ENCODE assay signal across 18 cellular contexts in genomic region chr1:229853751-229854150, GRCh38.
DNase-seq lines count a peak whose midpoint lies in the region; ATAC-seq and TF ChIP-seq lines count a peak whose summit lies in the region.
"Had no signal": no experiment of that assay in that cellular context is flagged by ENCODE, and none has a peak within 500 bp of the region (broad histone marks: within the 10 kb centered on the region; RNA-seq: fewer than 3 reads in every experiment).

No MANE protein-coding gene starts in this region.

- peak; percentile 31 for DNase-seq in natural killer cell treated with Interleukin-12 subunit alpha and Interleukin-12 subunit beta and Interleukin-15 and Interleukin-18, amount 100 ng/mL, for 72 hours (ENCODE audit: low spot score)
- DNase-seq in natural killer cell, result no peak
- DNase-seq in NCI-H69 (lab: John Stamatoyannopoulos, UW), result peak; percentile 52
- DNase-seq: Calu3; CD8-positive, alpha-beta T cell; DMS53; DND-41; EL; HCEC 1CT; HFFc6; KBM-7 had no signal

- H3K4me3 Mint-ChIP-seq in natural killer cell treated with Interleukin-12 subunit alpha and Interleukin-12 subunit beta and Interleukin-15 and Interleukin-18, amount 100 ng/mL, for 72 hours, result no peak overlapping the region
- H3K4me3 Mint-ChIP-seq in natural killer cell, result no peak overlapping the region
- no peak overlapping the region for H3K4me3 Mint-ChIP-seq in stimulated activated memory B cell treated with anti-CD40 and anti-IgM and Interleukin-4, amounts not matched to agents 10 μg/mL and 1 μg/mL and 100 μg/mL, for 72 hours
- no peak overlapping the region for H3K4me3 Mint-ChIP-seq in activated T-helper 17 cell treated with anti-CD3 and anti-CD28 coated beads, Interleukin-2, amount 50 U/mL, for 72 hours
- H3K4me3 Mint-ChIP-seq: CD8-positive, alpha-beta T cell; HFFc6 had no signal

- no peak overlapping the region for H3K27ac Mint-ChIP-seq in natural killer cell treated with Interleukin-12 subunit alpha and Interleukin-12 subunit beta and Interleukin-15 and Interleukin-18, amount 100 ng/mL, for 72 hours
- H3K27ac Mint-ChIP-seq in natural killer cell, result no peak overlapping the region
- H3K27ac Mint-ChIP-seq in stimulated activated memory B cell treated with anti-CD40 and anti-IgM and Interleukin-4, amounts not matched to agents 10 μg/mL and 1 μg/mL and 100 μg/mL, for 72 hours, result peak overlapping the region; percentile 99
- H3K27ac Mint-ChIP-seq in activated T-helper 17 cell treated with anti-CD3 and anti-CD28 coated beads, Interleukin-2, amount 50 U/mL, for 72 hours, result no peak overlapping the region
- H3K27ac Mint-ChIP-seq: CD8-positive, alpha-beta T cell; HFFc6; IgD-negative memory B cell had no signal

- H3K4me1 Mint-ChIP-seq in natural killer cell treated with Interleukin-12 subunit alpha and Interleukin-12 subunit beta and Interleukin-15 and Interleukin-18, amount 100 ng/mL, for 72 hours (ENCODE audit: low read depth in 2 of 2), result peaks cover 6% of the 10 kb centered on the region in 2 donors
- peaks cover 8% of the 10 kb centered on the region in 2 donors for H3K4me1 Mint-ChIP-seq in natural killer cell
- peaks cover 26% of the 10 kb centered on the region for H3K4me1 Mint-ChIP-seq in stimulated activated memory B cell treated with anti-CD40 and anti-IgM and Interleukin-4, amounts not matched to agents 10 μg/mL and 1 μg/mL and 100 μg/mL, for 72 hours
- H3K4me1 Mint-ChIP-seq in activated T-helper 17 cell treated with anti-CD3 and anti-CD28 coated beads, Interleukin-2, amount 50 U/mL, for 72 hours, result no peaks in the 10 kb centered on the region

- no peaks in the 10 kb centered on the region for H3K9me3 Mint-ChIP-seq in natural killer cell treated with Interleukin-12 subunit alpha and Interleukin-12 subunit beta and Interleukin-15 and Interleukin-18, amount 100 ng/mL, for 72 hours
- H3K9me3 Mint-ChIP-seq in natural killer cell, result no peaks in the 10 kb centered on the region
- H3K9me3 Mint-ChIP-seq in stimulated activated memory B cell treated with anti-CD40 and anti-IgM and Interleukin-4, amounts not matched to agents 10 μg/mL and 1 μg/mL and 100 μg/mL, for 72 hours, result peaks cover 3% of the 10 kb centered on the region
- no peaks in the 10 kb centered on the region for H3K9me3 Mint-ChIP-seq in activated T-helper 17 cell treated with anti-CD3 and anti-CD28 coated beads, Interleukin-2, amount 50 U/mL, for 72 hours
- H3K9me3 Mint-ChIP-seq: CD8-positive, alpha-beta T cell; HFFc6; IgD-negative memory B cell had no signal

- TF ChIP-seq CTCF in natural killer cell (IDR thresholded peaks at IDR 0.05), result no peak

- ATAC-seq in natural killer cell treated with Interleukin-12 subunit alpha and Interleukin-12 subunit beta and Interleukin-15 and Interleukin-18, amount 100 ng/mL, for 72 hours, result no peak
- ATAC-seq in natural killer cell (no peak), GM18909 (IDR thresholded peaks at IDR 0.05; ENCODE audit: poor library complexity, unreplicated experiment) (no peak)
- ATAC-seq in stimulated activated memory B cell treated with anti-CD40 and anti-IgM and Interleukin-4, amounts not matched to agents 10 μg/mL and 1 μg/mL and 100 μg/mL, for 72 hours, result no peak
- no peak for ATAC-seq in activated T-helper 17 cell treated with anti-CD3 and anti-CD28 coated beads, Interleukin-2, amount 50 U/mL, for 72 hours (replicated peaks)
- ATAC-seq: A549; CD8-positive, alpha-beta T cell; GM12878; HepG2 had no signal

- intact Hi-C loops in natural killer cell (cut with micrococcal nuclease), result no loop called here

- no peaks in the 10 kb centered on the region for H3K36me3 Mint-ChIP-seq in natural killer cell treated with Interleukin-12 subunit alpha and Interleukin-12 subunit beta and Interleukin-15 and Interleukin-18, amount 100 ng/mL, for 72 hours
- no peaks in the 10 kb centered on the region for H3K36me3 Mint-ChIP-seq in natural killer cell
- H3K36me3 Mint-ChIP-seq in stimulated activated memory B cell treated with anti-CD40 and anti-IgM and Interleukin-4, amounts not matched to agents 10 μg/mL and 1 μg/mL and 100 μg/mL, for 72 hours, result no peaks in the 10 kb centered on the region
- H3K36me3 Mint-ChIP-seq in activated T-helper 17 cell treated with anti-CD3 and anti-CD28 coated beads, Interleukin-2, amount 50 U/mL, for 72 hours (ENCODE audit: low read depth), result no peaks in the 10 kb centered on the region
- H3K36me3 Mint-ChIP-seq: CD8-positive, alpha-beta T cell; IgD-negative memory B cell had no signal

- H3K27me3 Mint-ChIP-seq in natural killer cell treated with Interleukin-12 subunit alpha and Interleukin-12 subunit beta and Interleukin-15 and Interleukin-18, amount 100 ng/mL, for 72 hours, result peaks cover 0 to 5% of the 10 kb centered on the region in 2 donors
- H3K27me3 Mint-ChIP-seq in natural killer cell (ENCODE audit: low read depth in 2 of 2), result peaks cover 0 to 3% of the 10 kb centered on the region in 2 donors
- H3K27me3 Mint-ChIP-seq in stimulated activated memory B cell treated with anti-CD40 and anti-IgM and Interleukin-4, amounts not matched to agents 10 μg/mL and 1 μg/mL and 100 μg/mL, for 72 hours, result no peaks in the 10 kb centered on the region
- peaks cover 11% of the 10 kb centered on the region for H3K27me3 Mint-ChIP-seq in activated T-helper 17 cell treated with anti-CD3 and anti-CD28 coated beads, Interleukin-2, amount 50 U/mL, for 72 hours
- H3K27me3 Mint-ChIP-seq: IgD-negative memory B cell had no signal
